Comparison of ENCODE assay signal across 19 cellular contexts in genomic region chr4:134756456-134756855, GRCh38.
"Had no signal": no experiment of that assay in that cellular context is flagged by ENCODE, and none has a peak within 500 bp of the region (broad histone marks: within the 10 kb centered on the region; RNA-seq: fewer than 3 reads in every experiment).

No MANE protein-coding gene starts in this region.

- H3K27me3 ChIP-seq: heart left ventricle, neutrophil, sigmoid colon, suprapubic skin, thyroid gland had no signal

- H3K4me1 ChIP-seq: heart left ventricle, sigmoid colon, suprapubic skin, thyroid gland had no signal

- H3K36me3 ChIP-seq: heart left ventricle, neutrophil, sigmoid colon, suprapubic skin, thyroid gland had no signal

- H3K9me3 ChIP-seq: heart left ventricle, neutrophil, sigmoid colon, suprapubic skin, thyroid gland had no signal

- FAIRE-seq: islet of Langerhans, urothelium cell line had no signal

- H3K27ac ChIP-seq: coronary artery, heart left ventricle, neutrophil, sigmoid colon, skin epidermis, suprapubic skin, thyroid gland had no signal

- DNase-seq: effector CD4-positive, alpha-beta T cell; endodermal cell; foreskin melanocyte; heart left ventricle; hypothalamus; kidney glomerular epithelial cell; naive thymus-derived CD4-positive, alpha-beta T cell; nephron progenitor cell; posterior cingulate gyrus; sigmoid colon; stimulated activated CD4-positive, alpha-beta T cell treated with anti-CD3 and anti-CD28 coated beads, Interleukin-12 subunit alpha, Interleukin-12 subunit beta, amount 100 ng/mL, for 4 hours; stimulated activated naive CD8-positive, alpha-beta T cell treated with anti-CD3 and anti-CD28 coated beads, Interleukin-15, Interleukin-2, amounts not matched to agents 100 U/mL and 50 U/mL, for 24 hours; thyroid gland had no signal

- ATAC-seq: heart left ventricle; naive thymus-derived CD4-positive, alpha-beta T cell; stimulated activated naive CD8-positive, alpha-beta T cell treated with anti-CD3 and anti-CD28 coated beads, Interleukin-15, Interleukin-2, amounts not matched to agents 100 U/mL and 50 U/mL, for 24 hours had no signal

- H3K4me3 ChIP-seq: coronary artery, heart left ventricle, sigmoid colon, skin epidermis, suprapubic skin, thyroid gland had no signal
